In the genomic region with DNA sequence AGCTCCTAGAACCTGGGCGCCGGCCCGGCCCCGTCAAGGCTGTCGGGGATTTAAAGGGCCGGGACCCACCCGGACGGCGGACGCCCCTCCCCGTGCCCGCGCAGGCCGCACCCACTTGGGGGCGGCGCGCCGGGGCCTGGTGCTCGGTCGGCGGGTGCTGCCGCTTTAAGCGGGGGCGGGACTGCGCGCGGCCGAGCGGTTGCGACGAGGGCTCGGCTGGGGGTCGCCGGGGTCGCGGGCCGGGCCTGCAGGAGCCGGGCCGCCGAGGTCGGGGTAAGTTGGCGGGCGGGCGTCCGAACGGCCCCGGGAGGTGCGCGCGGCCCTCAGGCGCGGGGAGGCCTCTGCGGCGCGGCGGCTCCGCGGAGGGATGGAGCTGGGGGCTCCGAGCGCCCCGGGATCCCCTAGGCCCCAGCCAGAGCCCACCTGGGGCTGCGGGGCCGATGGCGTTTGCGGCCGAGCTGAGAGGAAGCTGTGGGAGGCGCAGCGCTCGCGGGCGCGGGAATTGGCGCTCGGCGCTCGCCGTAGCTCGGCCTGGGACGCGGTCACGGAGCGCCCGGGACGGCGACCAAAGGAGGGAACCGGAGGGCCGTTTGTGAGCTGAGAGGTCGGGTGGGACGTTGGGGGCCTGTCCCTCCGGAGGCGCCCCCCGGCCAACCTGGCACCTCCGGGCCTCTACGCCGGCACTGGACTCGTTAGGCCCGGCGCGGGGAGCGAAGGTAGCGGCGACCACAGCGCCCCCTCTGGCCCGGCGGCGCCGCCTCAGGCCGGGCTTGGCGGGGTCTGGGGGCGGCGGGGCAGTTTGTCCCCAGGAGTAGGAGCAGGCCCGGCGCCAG, we compare ENCODE assay signal across 8 cellular contexts. TPM values are rescaled to one million over a fixed set of nuclear protein-coding genes. Genes with fewer than 3 reads are reported as not detected.
A peak's percentile ranks its signal among the peaks of the same experiment; 100 is the strongest.
DNase-seq lines count a peak whose midpoint lies in the region; ATAC-seq and TF ChIP-seq lines count a peak whose summit lies in the region.

A gene (plus strand): TSS at position 168 of the 833 bp plus-strand sequence. CDS start 2,619 bp downstream, outside the sequence.

- peaks cover 9% of the 10 kb centered on the region for H3K4me1 Mint-ChIP-seq in progenitor cell of endocrine pancreas (ENCODE audit: low read depth)

- DNase-seq in SW 1271 (lab: John Stamatoyannopoulos, UW) (peak; percentile 28 to 50), adrenal gland (peak; percentile 58 to 78 (median 69)), heart right ventricle (peak; percentile 69 to 78), progenitor cell of endocrine pancreas (ENCODE audit: low spot score, unreplicated experiment) (peak; percentile 74), ureter (ENCODE audit: low spot score) (peak; percentile 71)

- H3K9ac ChIP-seq in ES-I3 (ENCODE audit: low read depth, low read length): peak within 1 kb of the TSS; percentile 82

- H3K9me3 Mint-ChIP-seq in progenitor cell of endocrine pancreas (ENCODE audit: low read depth): no peaks in the 10 kb centered on the region

- peaks cover 6% of the 10 kb centered on the region for H3K27me3 Mint-ChIP-seq in progenitor cell of endocrine pancreas

- intact Hi-C loops in adrenal gland (cut with DNase I) (no loop called here), heart right ventricle (cut with DNase I) (no loop called here)

- H3K27ac ChIP-seq in KOPT-K1 (ENCODE audit: low read depth, low read length, poor library complexity, severe bottlenecking): peak within 1 kb of the TSS; percentile 94
- H3K27ac ChIP-seq in adrenal gland: peak within 1 kb of the TSS; percentile 30 to 99 (median 89)
- H3K27ac ChIP-seq in heart right ventricle: peak within 1 kb of the TSS; percentile 97 to 99 (median 98)

- H3K36me3 Mint-ChIP-seq in progenitor cell of endocrine pancreas (ENCODE audit: insufficient read depth): peaks cover 8% of the 10 kb centered on the region

- H3K4me3 ChIP-seq in adrenal gland (peak within 1 kb of the TSS; percentile 83 to 100 (median 92)), heart right ventricle (peak within 1 kb of the TSS; percentile 80 to 100 (median 98))

- H3K27me3 ChIP-seq in adrenal gland (no peaks in the 10 kb centered on the region), heart right ventricle (peaks cover 0 to 2% (median 0%) of the 10 kb centered on the region in 7 donors)

- H3K27ac Mint-ChIP-seq in progenitor cell of endocrine pancreas: peak within 1 kb of the TSS; percentile 92

- H3K4me1 ChIP-seq in ES-I3 (ENCODE audit: insufficient read depth, low read length): no peaks in the 10 kb centered on the region
- H3K4me1 ChIP-seq in adrenal gland (replicated peaks in 1 of 2): peaks cover 10 to 16% of the 10 kb centered on the region in 2 donors
- H3K4me1 ChIP-seq in heart right ventricle: peaks cover 0 to 22% (median 14%) of the 10 kb centered on the region in 9 donors

- TF ChIP-seq CTCF in adrenal gland (IDR thresholded peaks at IDR 0.05) (peak; percentile 72 to 97 (median 86)), heart right ventricle (IDR thresholded peaks at IDR 0.05) (peak; percentile 90 to 99 (median 96)), progenitor cell of endocrine pancreas (IDR thresholded peaks at IDR 0.05; ENCODE audit: unreplicated experiment) (peak; percentile 97)

- H3K4me3 Mint-ChIP-seq in progenitor cell of endocrine pancreas (ENCODE audit: low read depth): peak within 1 kb of the TSS; percentile 87

- H3K9me3 ChIP-seq in ES-I3 (ENCODE audit: control insufficient read depth, insufficient read depth, low read length) (no peaks in the 10 kb centered on the region), KOPT-K1 (ENCODE audit: insufficient read depth, low read length, poor library complexity, severe bottlenecking) (no peaks in the 10 kb centered on the region), adrenal gland (replicated peaks in 1 of 3) (no peaks in the 10 kb centered on the region), heart right ventricle (no peaks in the 10 kb centered on the region)

- H3K36me3 ChIP-seq in ES-I3 (ENCODE audit: insufficient read depth, low read length): peaks cover 9% of the 10 kb centered on the region
- H3K36me3 ChIP-seq in KOPT-K1 (ENCODE audit: insufficient read depth, low read length): peaks cover 33% of the 10 kb centered on the region
- peaks cover 0 to 25% of the 10 kb centered on the region in 2 donors for H3K36me3 ChIP-seq in adrenal gland (replicated peaks in 1 of 2)
- peaks cover 0 to 29% (median 15%) of the 10 kb centered on the region in 9 donors for H3K36me3 ChIP-seq in heart right ventricle

- peak in 1 of 2 donors; percentile 35 for TF ChIP-seq POLR2A in adrenal gland (IDR thresholded peaks at IDR 0.05)

- 0% methylated on average over 1 to 113 of the region's 113 CpGs for WGBS in adrenal gland, 4 donors
- 0% methylated on average over 94 to 113 of the region's 113 CpGs for WGBS in heart right ventricle, 2 donors

- peak; percentile 64 for ATAC-seq in GM21717 (IDR thresholded peaks at IDR 0.05; ENCODE audit: unreplicated experiment)
- peak; percentile 83 to 95 (median 86) for ATAC-seq in heart right ventricle

RNA-seq across cellular contexts. Expression of the gene that starts here (rescaled TPM):
- total RNA-seq in adrenal gland (10 to 100 TPM; 28.6 to 43.0 (median 33.5) TPM), heart right ventricle (10 to 100 TPM; 14.6 to 25.1 (median 22.7) TPM), progenitor cell of endocrine pancreas (75.1 and 75.8 TPM in 2 replicates), ureter (53.5 TPM)
- polyA plus RNA-seq in adrenal gland (10 to 100 TPM; 11.8 to 16.5 (median 12.1) TPM), heart right ventricle (10 to 100 TPM in 1 of 2 donors, 1 to 10 TPM in 1; 4.8 to 12.7 TPM)

Comparison
In these comparisons a context has a peak if more than half of its experiments do, and no peak if none do; other contexts are left out.
1. Peak in every context shown above with its lines: DNase-seq, ATAC-seq, H3K4me3 ChIP-seq and H3K27ac ChIP-seq.